12 cellular contexts compared by ENCODE assay signal in the genomic region with DNA sequence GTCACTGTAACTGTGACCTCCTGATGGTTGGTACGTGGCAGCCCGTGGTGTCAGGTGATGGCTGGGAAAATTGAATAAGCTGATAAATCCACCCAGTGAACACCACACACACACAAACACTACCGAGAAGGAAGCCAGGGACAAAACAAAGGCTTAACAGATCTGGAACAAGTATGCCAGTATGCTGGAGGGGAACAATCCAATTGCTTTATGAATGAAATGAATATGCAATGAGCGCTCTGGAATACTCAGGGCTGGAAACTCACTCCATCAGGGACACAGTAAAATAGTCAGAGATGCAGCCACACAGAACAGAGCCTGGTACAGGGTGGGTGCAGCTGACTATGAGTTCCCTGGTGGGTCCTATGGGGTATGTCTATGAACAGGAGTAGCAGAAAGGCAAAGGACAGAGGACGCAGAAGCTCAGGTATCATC. TPM values are rescaled to one million over a fixed set of nuclear protein-coding genes. Genes with fewer than 3 reads are reported as not detected.
DNase-seq lines count a peak whose midpoint lies in the region; ATAC-seq and TF ChIP-seq lines count a peak whose summit lies in the region.
"Had no signal": no experiment of that assay in that cellular context is flagged by ENCODE, and none has a peak within 500 bp of the region (broad histone marks: within the 10 kb centered on the region; RNA-seq: fewer than 3 reads in every experiment).

No MANE protein-coding gene starts in this region.

- H3K9me3 ChIP-seq in CD4-positive, alpha-beta memory T cell (ENCODE audit: control insufficient read depth in 1 of 2, low read length in 2 of 2) = no peaks in the 10 kb centered on the region
- no peaks in the 10 kb centered on the region for H3K9me3 ChIP-seq in gastrocnemius medialis
- H3K9me3 ChIP-seq: transverse colon had no signal

- H3K4me3 ChIP-seq in CD4-positive, alpha-beta memory T cell (ENCODE audit: low read length in 2 of 2) = no peak overlapping the region
- H3K4me3 ChIP-seq in gastrocnemius medialis = no peak overlapping the region
- H3K4me3 ChIP-seq: transverse colon had no signal

- H3K27me3 Mint-ChIP-seq in CD4-positive, alpha-beta memory T cell = no peaks in the 10 kb centered on the region
- H3K27me3 Mint-ChIP-seq in activated CD8-positive, alpha-beta T cell treated with anti-CD3 and anti-CD28 coated beads for 36 hours = no peaks in the 10 kb centered on the region

- POLR2A ChIA-PET in CD4-positive, alpha-beta memory T cell (lab: Charles Lee; ENCODE audit: partially characterized antibody) = no interaction called here
- POLR2A ChIA-PET in activated CD8-positive, alpha-beta T cell treated with anti-CD3 and anti-CD28 coated beads for 36 hours (lab: Charles Lee) = interaction anchor here (1.0 to 1.2 kb wide), 2 partner anchors 12 to 39 kb away, joined by 3 read pairs; no protein-coding TSS in a partner anchor

- H3K27ac ChIP-seq in CD4-positive, alpha-beta memory T cell (ENCODE audit: low read depth, low read length) = no peak overlapping the region
- no peak overlapping the region for H3K27ac ChIP-seq in gastrocnemius medialis
- H3K27ac ChIP-seq: C4-2B, transverse colon had no signal

- no peak for DNase-seq in CD4-positive, alpha-beta memory T cell
- no peak for DNase-seq in activated CD8-positive, alpha-beta T cell treated with anti-CD3 and anti-CD28 coated beads for 36 hours
- peak; percentile 97 for DNase-seq in medulla oblongata (ENCODE audit: extremely low spot score)
- no peak for DNase-seq in NCI-H1092 treated with DMSO at 0.1 percent for 48 hours (lab: John Stamatoyannopoulos, UW)
- DNase-seq in gastrocnemius medialis = no peak
- DNase-seq in D341Med (ENCODE audit: low spot score) = no peak
- no peak for DNase-seq in NCI-H1092 (lab: John Stamatoyannopoulos, UW)
- DNase-seq: retina, Right ventricle myocardium superior, transverse colon had no signal

- H3K4me3 Mint-ChIP-seq in CD4-positive, alpha-beta memory T cell = peak overlapping the region in 5 of 8 donors; percentile 41 to 66 (median 51)
- no peak overlapping the region for H3K4me3 Mint-ChIP-seq in activated CD8-positive, alpha-beta T cell treated with anti-CD3 and anti-CD28 coated beads for 36 hours

- no peaks in the 10 kb centered on the region for H3K9me3 Mint-ChIP-seq in CD4-positive, alpha-beta memory T cell
- H3K9me3 Mint-ChIP-seq in activated CD8-positive, alpha-beta T cell treated with anti-CD3 and anti-CD28 coated beads for 36 hours = no peaks in the 10 kb centered on the region

- no peak for TF ChIP-seq CTCF in activated CD8-positive, alpha-beta T cell treated with anti-CD3 and anti-CD28 coated beads for 36 hours (IDR thresholded peaks at IDR 0.05)
- no peak for TF ChIP-seq CTCF in gastrocnemius medialis (IDR thresholded peaks at IDR 0.05 in 4 of 5, conservative IDR thresholded peaks at IDR 0.05 in 1 of 5)

- CTCF ChIA-PET in CD4-positive, alpha-beta memory T cell (lab: Charles Lee; ENCODE audit: partially characterized antibody) = interaction anchor here (1.1 kb wide), 1 partner anchor 11 kb away, joined by 4 read pairs; no protein-coding TSS in a partner anchor
- CTCF ChIA-PET in activated CD8-positive, alpha-beta T cell treated with anti-CD3 and anti-CD28 coated beads for 36 hours (lab: Charles Lee) = interaction anchor here (1.1 to 1.7 kb wide), 2 partner anchors 13 to 85 kb away, joined by 3 to 6 read pairs; no protein-coding TSS in a partner anchor

- ATAC-seq in GM21423 (IDR thresholded peaks at IDR 0.05; ENCODE audit: unreplicated experiment) (peak; percentile 10), gastrocnemius medialis (no peak)
- ATAC-seq in activated CD8-positive, alpha-beta T cell treated with anti-CD3 and anti-CD28 coated beads for 36 hours = no peak

- peak overlapping the region in 6 of 7 donors; percentile 37 to 83 (median 80) for H3K27ac Mint-ChIP-seq in CD4-positive, alpha-beta memory T cell
- H3K27ac Mint-ChIP-seq in activated CD8-positive, alpha-beta T cell treated with anti-CD3 and anti-CD28 coated beads for 36 hours = peak overlapping the region; percentile 14

- TF ChIP-seq POLR2A in gastrocnemius medialis (IDR thresholded peaks at IDR 0.05) = no peak

- in situ Hi-C loops in gastrocnemius medialis (cut with MboI; ENCODE audit: low sequenced_read_pairs in 4 of 4) = no loop called here

- H3K27me3 ChIP-seq in CD4-positive, alpha-beta memory T cell (ENCODE audit: insufficient read depth, low read length) = no peaks in the 10 kb centered on the region
- no peaks in the 10 kb centered on the region for H3K27me3 ChIP-seq in gastrocnemius medialis
- H3K27me3 ChIP-seq: transverse colon had no signal

- peaks cover 7% of the 10 kb centered on the region for H3K36me3 ChIP-seq in CD4-positive, alpha-beta memory T cell (ENCODE audit: insufficient read depth, low read length)
- peaks cover 0 to 18% of the 10 kb centered on the region in 2 donors for H3K36me3 ChIP-seq in gastrocnemius medialis

- intact Hi-C loops in CD4-positive, alpha-beta memory T cell (cut with micrococcal nuclease) = no loop called here
- intact Hi-C loops in activated CD8-positive, alpha-beta T cell treated with anti-CD3 and anti-CD28 coated beads for 36 hours (cut with micrococcal nuclease) = no loop called here
- intact Hi-C loops in gastrocnemius medialis (cut with DNase I; ENCODE audit: low total_unique reads) = no loop called here

- peaks cover 17% of the 10 kb centered on the region for H3K4me1 ChIP-seq in CD4-positive, alpha-beta memory T cell (ENCODE audit: insufficient read depth, low read length)
- H3K4me1 ChIP-seq in gastrocnemius medialis = no peaks in the 10 kb centered on the region
- H3K4me1 ChIP-seq: transverse colon had no signal

- peaks cover 10 to 29% (median 17%) of the 10 kb centered on the region in 4 donors for H3K4me1 Mint-ChIP-seq in CD4-positive, alpha-beta memory T cell
- peaks cover 18% of the 10 kb centered on the region for H3K4me1 Mint-ChIP-seq in activated CD8-positive, alpha-beta T cell treated with anti-CD3 and anti-CD28 coated beads for 36 hours (ENCODE audit: low read depth)

- H3K36me3 Mint-ChIP-seq in CD4-positive, alpha-beta memory T cell = peaks cover 44 to 53% of the 10 kb centered on the region in 2 donors
- peaks cover 35% of the 10 kb centered on the region for H3K36me3 Mint-ChIP-seq in activated CD8-positive, alpha-beta T cell treated with anti-CD3 and anti-CD28 coated beads for 36 hours (ENCODE audit: low read depth)

RNA-seq across cellular contexts. Expression of a gene that starts 16.7 kb away (rescaled TPM):
- total RNA-seq in CD4-positive, alpha-beta memory T cell = 10 to 100 TPM; 25.7 to 27.7 TPM
- 1 to 10 TPM; 2.8 to 4.5 TPM for polyA plus RNA-seq in CD4-positive, alpha-beta memory T cell
- total RNA-seq in activated CD8-positive, alpha-beta T cell treated with anti-CD3 and anti-CD28 coated beads for 36 hours = 10 to 100 TPM; 13.3 to 16.1 TPM
- 10 to 100 TPM in 1 of 4 donors, 1 to 10 TPM in 3; 6.5 to 10.6 (median 7.7) TPM for total RNA-seq in gastrocnemius medialis
